14 cellular contexts compared by ENCODE assay signal in the genomic region with DNA sequence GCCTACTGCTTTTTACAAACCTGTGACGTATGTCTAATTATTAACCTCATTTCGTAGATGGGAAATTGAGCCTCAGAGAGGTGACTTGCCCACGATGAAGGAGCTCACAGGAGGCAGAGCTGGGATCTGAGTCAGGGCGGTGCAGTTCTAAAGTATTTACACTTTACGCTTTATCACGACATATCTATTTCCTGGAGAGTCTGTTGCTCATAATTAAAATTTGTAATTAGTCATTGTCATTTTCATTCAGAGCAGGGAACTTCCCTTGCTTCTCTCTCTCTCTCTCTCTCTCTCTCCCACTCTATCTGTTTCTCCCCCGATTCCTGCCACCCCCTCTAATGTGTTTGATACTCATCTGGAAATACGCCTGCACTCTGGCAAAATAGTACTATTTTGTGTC. TPM values are rescaled to one million over a fixed set of nuclear protein-coding genes. Genes with fewer than 3 reads are reported as not detected.
DNase-seq lines count a peak whose midpoint lies in the region; ATAC-seq, FAIRE-seq and TF ChIP-seq lines count a peak whose summit lies in the region.
"Had no signal": no experiment of that assay in that cellular context is flagged by ENCODE, and none has a peak within 500 bp of the region (broad histone marks: within the 10 kb centered on the region; RNA-seq: fewer than 3 reads in every experiment).

No MANE protein-coding gene starts in this region.

- H3K36me3 Mint-ChIP-seq in activated T-cell treated with anti-CD3 and anti-CD28 coated beads, Interleukin-2, amount 50 U/mL, for 4 hours (ENCODE audit: insufficient read depth): no peaks in the 10 kb centered on the region
- H3K36me3 Mint-ChIP-seq in natural killer cell: no peaks in the 10 kb centered on the region

- FAIRE-seq in A549 (lab: Jason Lieb, UNC): no peak
- FAIRE-seq in D721Med (lab: Jason Lieb, UNC): no peak

- H3K4me2 ChIP-seq in A549: peak overlapping the region; percentile 75

- TF ChIP-seq POLR2A in A549 (IDR thresholded peaks at IDR 0.05; ENCODE audit: low read length): no peak

- no peak for TF ChIP-seq EP300 in A549 (IDR thresholded peaks at IDR 0.05)

- H3K4me3 Mint-ChIP-seq in activated T-cell treated with anti-CD3 and anti-CD28 coated beads, Interleukin-2, amount 50 U/mL, for 4 hours: no peak overlapping the region
- H3K4me3 Mint-ChIP-seq in natural killer cell: no peak overlapping the region

- no peak for TF ChIP-seq RAD21 in A549 (conservative IDR thresholded peaks at IDR 0.05 in 1 of 2, IDR thresholded peaks at IDR 0.05 in 1 of 2)

- WGBS in A549 (ENCODE audit: missing lambda C conversion rate): 8% methylated on average over 8 of the region's 8 CpGs

- H3K4me1 ChIP-seq in A549: peaks cover 92% of the 10 kb centered on the region
- H3K4me1 ChIP-seq: psoas muscle had no signal

- peak overlapping the region; percentile 83 to 89 for H3K27ac ChIP-seq in A549
- H3K27ac ChIP-seq: psoas muscle had no signal

- peaks cover 5% of the 10 kb centered on the region for H3K4me1 Mint-ChIP-seq in activated T-cell treated with anti-CD3 and anti-CD28 coated beads, Interleukin-2, amount 50 U/mL, for 4 hours (ENCODE audit: low read depth)
- H3K4me1 Mint-ChIP-seq in natural killer cell: no peaks in the 10 kb centered on the region

- H3K27ac Mint-ChIP-seq in natural killer cell: no peak overlapping the region

- no peak overlapping the region for H3K4me3 ChIP-seq in A549
- H3K4me3 ChIP-seq: psoas muscle had no signal

- DNase-seq in A549 (ENCODE audit: low read depth in 1 of 2, low spot score in 1 of 2) (peak in 1 of 2 experiments; percentile 63), ELR (ENCODE audit: low read depth) (peak; percentile 93), inferior parietal cortex (ENCODE audit: extremely low spot score) (peak; percentile 8), D721Med (ENCODE audit: insufficient read length, low spot score) (no peak), natural killer cell (no peak), sciatic nerve (ENCODE audit: low spot score) (no peak)
- DNase-seq in activated T-cell treated with anti-CD3 and anti-CD28 coated beads, Interleukin-2, amount 50 U/mL, for 4 hours: no peak
- DNase-seq: activated effector memory CD4-positive, alpha-beta T cell treated with Interleukin-2 at 50 U/mL for 16 hours; cerebellar nuclear complex; GF-D8; NCI-H1105 treated with DMSO at 0.1 percent for 48 hours; psoas muscle had no signal

- intact Hi-C loops in natural killer cell (cut with micrococcal nuclease) (no loop called here), sciatic nerve (cut with DNase I) (no loop called here)

- H3K9me3 ChIP-seq in A549: no peaks in the 10 kb centered on the region
- H3K9me3 ChIP-seq: psoas muscle had no signal

- POLR2A ChIA-PET in A549 (lab: Yijun Ruan, JAX): no interaction called here

- peaks cover 2% of the 10 kb centered on the region for H3K27me3 Mint-ChIP-seq in activated T-cell treated with anti-CD3 and anti-CD28 coated beads, Interleukin-2, amount 50 U/mL, for 4 hours (ENCODE audit: low read depth)
- H3K27me3 Mint-ChIP-seq in natural killer cell (ENCODE audit: low read depth in 2 of 2): no peaks in the 10 kb centered on the region

- TF ChIP-seq CTCF in A549 (IDR thresholded peaks at IDR 0.05) (no peak), D721Med (IDR thresholded peaks at IDR 0.05; ENCODE audit: insufficient read depth, missing control alignments) (no peak), natural killer cell (IDR thresholded peaks at IDR 0.05) (no peak)

- H3K9me3 Mint-ChIP-seq in activated T-cell treated with anti-CD3 and anti-CD28 coated beads, Interleukin-2, amount 50 U/mL, for 4 hours: no peaks in the 10 kb centered on the region
- H3K9me3 Mint-ChIP-seq in natural killer cell: no peaks in the 10 kb centered on the region

- CTCF ChIA-PET in A549 (lab: Yijun Ruan, JAX): interaction anchor here (0.5 to 4.3 kb wide), 5 partner anchors 10 to 45 kb away, joined by 3 to 22 read pairs (median 4); no protein-coding TSS in a partner anchor

- ATAC-seq in A549 (no peak), HG02798 (IDR thresholded peaks at IDR 0.05; ENCODE audit: poor library complexity, unreplicated experiment) (no peak), natural killer cell (no peak), sciatic nerve (no peak)
- ATAC-seq in activated T-cell treated with anti-CD3 and anti-CD28 coated beads, Interleukin-2, amount 50 U/mL, for 4 hours: peak; percentile 75 to 80
- ATAC-seq: psoas muscle had no signal

TF ChIP-seq in A549, 52 proteins besides CTCF, POLR2A, EP300 and RAD21:
- TF ChIP-seq FOSL2 (IDR thresholded peaks at IDR 0.05) (no peak), FOSL2 (CRISPR knock-in tag; IDR thresholded peaks at IDR 0.05) (0 out of 2 replicates have a peak, but pooled peaks have one; percentile 35), E2F6 (IDR thresholded peaks at IDR 0.05; ENCODE audit: borderline replicate concordance, low read depth) (no peak), HOXB13 (CRISPR knock-in tag; IDR thresholded peaks at IDR 0.05; ENCODE audit: low read depth) (no peak), GATA3 (IDR thresholded peaks at IDR 0.05; ENCODE audit: borderline replicate concordance) (peak; percentile 20; the same call in 1 of the 2 replicates), NR3C1 (IDR thresholded peaks at IDR 0.05) (no peak), ESRRA (IDR thresholded peaks at IDR 0.05; ENCODE audit: borderline replicate concordance, low read length) (no peak), PHF8 (IDR thresholded peaks at IDR 0.05; ENCODE audit: borderline replicate concordance, low read depth) (no peak), KDM1A (IDR thresholded peaks at IDR 0.05; ENCODE audit: low read depth) (no peak), ATOH8 (CRISPR knock-in tag; IDR thresholded peaks at IDR 0.05; ENCODE audit: low read depth) (no peak)

RNA-seq across cellular contexts. Expression of gene SLC5A11, which starts 5.9 kb away (rescaled TPM):
- polyA plus RNA-seq in A549 (2011; rRNA removed) (0.43 and 1.3 TPM in 2 replicates), A549 (2017; fragmentation: RNase III; extraction: RNeasy Plus Mini Kit Qiagen cat#74134 plus additional on column Dnase treatment) (0.30 to 0.40 TPM (median 0.38 TPM) in 3 replicates)
- 0.24 and 0.58 TPM in 2 replicates for polyA plus RNA-seq in A549 (2012; cell fraction: cytosol; rRNA removed)
- polyA plus RNA-seq in A549 (2012; cell fraction: nucleus; rRNA removed): 1.2 and 1.8 TPM in 2 replicates
- 1.9 and 2.6 TPM in 2 replicates for polyA minus RNA-seq in A549 (2011; rRNA and poly(A)+ RNA removed)
- total RNA-seq in activated T-cell treated with anti-CD3 and anti-CD28 coated beads, Interleukin-2, amount 50 U/mL, for 4 hours: 1 to 10 TPM in 1 of 3 donors, under 1 TPM in 2; 0.11 to 1.7 (median 0.40) TPM
- total RNA-seq in natural killer cell (under 1 TPM in 2 of 3 donors, not detected in 1; 0.20 to 0.40 TPM), sciatic nerve (not detected)
- total RNA-seq: NCI-H460 had no signal

Comparison
In these comparisons a context has a peak if more than half of its experiments do, and no peak if none do; other contexts are left out.
1. ATAC-seq: peak in activated T-cell treated with anti-CD3 and anti-CD28 coated beads, Interleukin-2, amount 50 U/mL, for 4 hours (2 of 2); none in A549 (0 of 2), HG02798 (single experiment), natural killer cell (0 of 3) and sciatic nerve (single experiment).
2. DNase-seq: peak in ELR (single experiment) and inferior parietal cortex (single experiment); none in activated T-cell treated with anti-CD3 and anti-CD28 coated beads, Interleukin-2, amount 50 U/mL, for 4 hours (single experiment), D721Med (single experiment), natural killer cell (single experiment) and sciatic nerve (single experiment).